Comparison of ENCODE assay signal across 8 cellular contexts in genomic region chr12:121590476-121591143, GRCh38. TPM values are rescaled to one million over a fixed set of nuclear protein-coding genes. Genes with fewer than 3 reads are reported as not detected.
DNase-seq lines count a peak whose midpoint lies in the region; ATAC-seq and TF ChIP-seq lines count a peak whose summit lies in the region.

No MANE protein-coding gene starts in this region.

- POLR2A ChIA-PET in T-cell (lab: Charles Lee) = interaction anchor here in 1 of 2 donors (0.6 to 1.2 kb wide), 2 partner anchors 9 to 33 kb away, joined by 3 to 10 read pairs; no protein-coding TSS in a partner anchor

- CTCF ChIA-PET in T-cell (lab: Charles Lee) = interaction anchor here in 1 of 2 donors (0.7 to 1.5 kb wide), 2 partner anchors 36 to 67 kb away, joined by 3 read pairs; partner anchors contain the start of gene ORAI1

- TF ChIP-seq CTCF in astrocyte of the cerebellum (IDR thresholded peaks at IDR 0.05; ENCODE audit: low read depth, low read length, missing control alignments) = no peak

- in situ Hi-C loops in astrocyte of the cerebellum (cut with HindIII; ENCODE audit: low sequenced_read_pairs) = no loop called here

- H3K36me3 Mint-ChIP-seq in T-cell = peaks cover 3% of the 10 kb centered on the region

- H3K4me3 ChIP-seq in astrocyte of the cerebellum (ENCODE audit: low read depth, low read length) = peak overlapping the region; percentile 9

- H3K4me3 Mint-ChIP-seq in T-cell = peak overlapping the region; percentile 77 to 84 (median 79)

- no peaks in the 10 kb centered on the region for H3K27me3 Mint-ChIP-seq in T-cell

- H3K9me3 Mint-ChIP-seq in T-cell = no peaks in the 10 kb centered on the region

- ATAC-seq in HG02623 (IDR thresholded peaks at IDR 0.05; ENCODE audit: unreplicated experiment) = peak; percentile 50
- peak; percentile 75 to 83 (median 80) for ATAC-seq in T-cell (replicated peaks in 1 of 4)
- no peak for ATAC-seq in GM18873 (IDR thresholded peaks at IDR 0.05; ENCODE audit: low FRiP score, unreplicated experiment)

- H3K4me1 Mint-ChIP-seq in T-cell = peaks cover 38 to 45% (median 40%) of the 10 kb centered on the region in 3 donors

- H3K27ac Mint-ChIP-seq in T-cell = peak overlapping the region; percentile 97 to 98

- DNase-seq in EH (ENCODE audit: low read depth) (peak; percentile 80), T-cell (peak; percentile 30 to 76 (median 58)), astrocyte of the cerebellum (ENCODE audit: low read depth) (no peak), left kidney (ENCODE audit: low read depth, low spot score) (peak; percentile 79), amygdala (lab: John Stamatoyannopoulos, UW) (no peak)
- DNase-seq in stimulated activated CD8-positive, alpha-beta memory T cell treated with anti-CD3 and anti-CD28 coated beads, Interleukin-7, amount 100 ng/mL, for 24 hours (ENCODE audit: low read depth) = peak; percentile 22

RNA-seq across cellular contexts. Expression of gene KDM2B, which starts 9.8 kb away (rescaled TPM):
- total RNA-seq in T-cell = 100 to 1,000 TPM in 2 of 5 donors, 10 to 100 TPM in 3; 74.1 to 102 (median 95.8) TPM

RNA-seq across cellular contexts. Expression of gene ORAI1, which starts 35.7 kb away (rescaled TPM):
- total RNA-seq in T-cell = 10 to 100 TPM; 38.9 to 76.5 (median 59.0) TPM

Comparison
In these comparisons a context has a peak if more than half of its experiments do, and no peak if none do; other contexts are left out.
1. DNase-seq: peak in EH (single experiment), T-cell (34 of 34), left kidney (single experiment) and stimulated activated CD8-positive, alpha-beta memory T cell treated with anti-CD3 and anti-CD28 coated beads, Interleukin-7, amount 100 ng/mL, for 24 hours (single experiment); none in astrocyte of the cerebellum (single experiment) and amygdala (0 of 56).